In the genomic region with DNA sequence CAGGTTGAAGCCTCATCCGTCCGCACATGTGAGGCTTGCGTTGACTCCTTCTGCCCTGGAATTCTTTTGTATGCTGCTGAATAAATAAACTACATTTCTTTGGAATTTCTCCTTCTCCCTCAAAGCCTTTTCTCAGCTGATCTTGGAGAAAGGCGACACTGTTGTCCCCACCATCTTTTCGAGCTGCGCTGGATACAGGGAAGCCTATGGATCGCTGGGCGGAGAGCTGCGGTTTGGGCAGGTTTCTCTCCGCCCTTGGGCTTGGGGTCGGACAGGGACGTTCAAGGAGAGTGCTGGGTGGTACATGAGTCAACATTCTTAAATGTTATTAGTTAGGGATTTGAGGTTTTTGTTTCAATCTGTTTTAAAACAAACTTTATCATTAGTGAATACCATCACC, we compare ENCODE assay signal across 11 cellular contexts. TPM values are rescaled to one million over a fixed set of nuclear protein-coding genes. Genes with fewer than 3 reads are reported as not detected.
"Had no signal": no experiment of that assay in that cellular context is flagged by ENCODE, and none has a peak within 500 bp of the region (broad histone marks: within the 10 kb centered on the region; RNA-seq: fewer than 3 reads in every experiment).

No MANE protein-coding gene starts in this region.

RNA-seq across cellular contexts. Expression of gene CA5A, which starts 35.8 kb away (rescaled TPM):
- total RNA-seq: activated CD4-positive, alpha-beta memory T cell treated with anti-CD3 and anti-CD28 coated beads for 36 hours; activated CD4-positive, alpha-beta T cell treated with anti-CD3 and anti-CD28 coated beads for 36 hours; activated CD8-positive, alpha-beta memory T cell treated with anti-CD3 and anti-CD28 coated beads, Interleukin-2, amount 10 ng/mL, durations not matched to agents 7 days and 5 days; activated CD8-positive, alpha-beta T cell treated with anti-CD3 and anti-CD28 coated beads for 36 hours; activated naive CD8-positive, alpha-beta T cell treated with anti-CD3 and anti-CD28 coated beads, Interleukin-2, amount 10 ng/mL, durations not matched to agents 7 days and 5 days; activated T-helper 2 cell treated with anti-CD3 and anti-CD28 coated beads, Interferon-gamma antibody, Interleukin-2, Interleukin-4, amounts not matched to agents 10 μg/mL and 5 μg/mL and 100 μg/mL, durations not matched to agents 14 hours and 24 hours and 36 hours; ascending aorta; bronchial epithelial cell; cardiac muscle cell; chondrocyte; WTC11 had no signal
